14 cellular contexts compared by ENCODE assay signal in the genomic region with DNA sequence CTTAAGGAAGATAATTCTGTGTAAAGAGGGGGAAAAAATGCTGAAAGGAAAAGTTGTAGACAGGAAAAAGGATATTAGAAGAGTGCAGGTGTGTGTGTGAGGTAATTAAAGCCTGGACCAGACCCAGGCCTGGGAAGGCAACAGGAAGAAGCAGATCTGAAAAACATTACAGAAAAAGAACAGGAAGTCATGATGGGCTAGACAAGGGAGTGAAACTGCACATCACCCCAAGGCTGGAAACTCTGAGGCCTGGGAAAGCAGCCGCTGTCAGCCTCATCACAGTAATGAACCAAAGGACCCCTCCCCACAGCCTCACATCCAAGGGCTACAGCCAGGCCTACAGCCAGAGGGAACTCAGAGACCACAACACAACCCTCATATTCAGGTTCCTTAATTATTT.
DNase-seq lines count a peak whose midpoint lies in the region; ATAC-seq and TF ChIP-seq lines count a peak whose summit lies in the region.
"Had no signal": no experiment of that assay in that cellular context is flagged by ENCODE, and none has a peak within 500 bp of the region (broad histone marks: within the 10 kb centered on the region; RNA-seq: fewer than 3 reads in every experiment).

No MANE protein-coding gene starts in this region.

- H3F3A ChIP-seq in MM.1S (ENCODE audit: insufficient read depth, low read length) = 0 out of 2 replicates have a peak, but pooled peaks cover 4% of the 10 kb centered on the region

- POLR2A ChIA-PET in naive thymus-derived CD4-positive, alpha-beta T cell (lab: Charles Lee) = no interaction called here

- no peaks in the 10 kb centered on the region for H3K9me3 ChIP-seq in MM.1S (replicated peaks; ENCODE audit: insufficient read depth, low read length)
- no peaks in the 10 kb centered on the region for H3K9me3 ChIP-seq in naive thymus-derived CD4-positive, alpha-beta T cell (ENCODE audit: control insufficient read depth in 2 of 3, low read length in 3 of 3)
- H3K9me3 ChIP-seq: body of pancreas, thoracic aorta had no signal

- no peaks in the 10 kb centered on the region for H3K9me2 ChIP-seq in MM.1S (replicated peaks; ENCODE audit: insufficient read depth, low read length)

- DNase-seq in NCI-H82 (lab: John Stamatoyannopoulos, UW) (peak; percentile 72), NCI-H82 treated with DMSO at 0.1 percent for 48 hours (lab: John Stamatoyannopoulos, UW; ENCODE audit: unreplicated experiment) (no peak), MM.1S (peak; percentile 58), middle frontal gyrus (ENCODE audit: extremely low spot score, low spot score) (no peak), NCI-H524 (lab: John Stamatoyannopoulos, UW) (no peak)
- no peak for DNase-seq in naive thymus-derived CD4-positive, alpha-beta T cell
- DNase-seq: activated CD4-positive, alpha-beta T cell treated with anti-CD3 and anti-CD28 coated beads, Interleukin-2, amount 50 U/mL, for 4 hours; body of pancreas; NCI-H1694 had no signal

- H2AFZ ChIP-seq in MM.1S (ENCODE audit: low read length) = 0 out of 2 replicates have a peak overlapping the region, but pooled peaks have one; percentile 7

- H3K4me1 Mint-ChIP-seq in naive thymus-derived CD4-positive, alpha-beta T cell = peaks cover 4 to 22% (median 11%) of the 10 kb centered on the region in 7 donors

- TF ChIP-seq CTCF in MM.1S (IDR thresholded peaks at IDR 0.05; ENCODE audit: low read length) = no peak

- H3K9ac ChIP-seq in MM.1S (ENCODE audit: low read length) = peak overlapping the region; percentile 2; the same call in 1 of the 2 replicates

- peaks cover 23% of the 10 kb centered on the region for H3K4me1 ChIP-seq in MM.1S (ENCODE audit: low read length)
- peaks cover 0 to 5% of the 10 kb centered on the region in 2 donors for H3K4me1 ChIP-seq in naive thymus-derived CD4-positive, alpha-beta T cell (ENCODE audit: control insufficient read depth in 2 of 2, insufficient read depth in 2 of 2, low read length in 2 of 2)
- H3K4me1 ChIP-seq: body of pancreas had no signal

- H3K4me3 Mint-ChIP-seq in naive thymus-derived CD4-positive, alpha-beta T cell = peak overlapping the region in 2 of 10 donors; percentile 1 to 26

- peak overlapping the region; percentile 46 for H3K4me2 ChIP-seq in MM.1S (ENCODE audit: low read depth, low read length)

- H3K36me3 Mint-ChIP-seq in naive thymus-derived CD4-positive, alpha-beta T cell = peaks cover 0 to 1% (median 0%) of the 10 kb centered on the region in 5 donors

- peak overlapping the region; percentile 28; the same call in 1 of the 2 replicates for H3K27ac ChIP-seq in MM.1S (ENCODE audit: low read length)
- no peak overlapping the region for H3K27ac ChIP-seq in naive thymus-derived CD4-positive, alpha-beta T cell (ENCODE audit: low read depth, low read length)
- H3K27ac ChIP-seq: 22Rv1, body of pancreas, epithelial cell of prostate, thoracic aorta had no signal

- intact Hi-C loops in naive thymus-derived CD4-positive, alpha-beta T cell (cut with micrococcal nuclease) = no loop called here

- no peaks in the 10 kb centered on the region for H3K36me3 ChIP-seq in MM.1S (replicated peaks; ENCODE audit: insufficient read depth, low read length)
- no peaks in the 10 kb centered on the region for H3K36me3 ChIP-seq in naive thymus-derived CD4-positive, alpha-beta T cell (ENCODE audit: control insufficient read depth in 2 of 3, insufficient read depth in 3 of 3, low read length in 3 of 3)
- H3K36me3 ChIP-seq: thoracic aorta had no signal

- H4K20me1 ChIP-seq in MM.1S (ENCODE audit: insufficient read depth, low read length) = no peaks in the 10 kb centered on the region

- ATAC-seq in GM21576 (IDR thresholded peaks at IDR 0.05; ENCODE audit: unreplicated experiment) = peak; percentile 61
- ATAC-seq in naive thymus-derived CD4-positive, alpha-beta T cell = no peak
- ATAC-seq in GM21619 (IDR thresholded peaks at IDR 0.05; ENCODE audit: unreplicated experiment) = no peak
- ATAC-seq: body of pancreas had no signal

- no peaks in the 10 kb centered on the region for H3K79me2 ChIP-seq in MM.1S (ENCODE audit: low read length)

- peaks cover 0 to 2% (median 0%) of the 10 kb centered on the region in 11 donors for H3K9me3 Mint-ChIP-seq in naive thymus-derived CD4-positive, alpha-beta T cell

- H3K27ac Mint-ChIP-seq in naive thymus-derived CD4-positive, alpha-beta T cell = peak overlapping the region in 6 of 9 donors; percentile 8 to 89 (median 56)

- CTCF ChIA-PET in naive thymus-derived CD4-positive, alpha-beta T cell (lab: Charles Lee) = no interaction called here

- no peaks in the 10 kb centered on the region for H3K27me3 Mint-ChIP-seq in naive thymus-derived CD4-positive, alpha-beta T cell

- no peaks in the 10 kb centered on the region for H3K27me3 ChIP-seq in MM.1S (replicated peaks; ENCODE audit: insufficient read depth, low read length)
- H3K27me3 ChIP-seq in naive thymus-derived CD4-positive, alpha-beta T cell (ENCODE audit: control insufficient read depth in 2 of 2, insufficient read depth in 2 of 2, low read length in 2 of 2) = no peaks in the 10 kb centered on the region
- H3K27me3 ChIP-seq: body of pancreas had no signal

- H3K4me3 ChIP-seq in MM.1S (ENCODE audit: low read length) = no peak overlapping the region
- no peak overlapping the region for H3K4me3 ChIP-seq in naive thymus-derived CD4-positive, alpha-beta T cell (ENCODE audit: low read length)
- H3K4me3 ChIP-seq: body of pancreas, thoracic aorta had no signal

Comparison
In these comparisons a context has a peak if more than half of its experiments do, and no peak if none do; other contexts are left out.
1. DNase-seq: peak in NCI-H82 (single experiment) and MM.1S (single experiment); none in NCI-H82 treated with DMSO at 0.1 percent for 48 hours (single experiment), naive thymus-derived CD4-positive, alpha-beta T cell (0 of 9), middle frontal gyrus (single experiment) and NCI-H524 (0 of 2).